ENCODE assay signal across 8 cellular contexts in genomic region chr6:37565267-37566208, GRCh38.
A peak's percentile ranks its signal among the peaks of the same experiment; 100 is the strongest.
DNase-seq lines count a peak whose midpoint lies in the region; ATAC-seq, FAIRE-seq and TF ChIP-seq lines count a peak whose summit lies in the region.

No MANE protein-coding gene starts in this region.

- no peaks in the 10 kb centered on the region for H3K79me1 ChIP-seq in H9 (ENCODE audit: insufficient read depth, low read depth, low read length, poor library complexity, severe bottlenecking)

- H2AFZ ChIP-seq in H9 (ENCODE audit: low read length) (no peak overlapping the region), endothelial cell of umbilical vein (ENCODE audit: low read depth, low read length) (peak overlapping the region; percentile 77)

- H2BK120ac ChIP-seq in H9 (ENCODE audit: low read depth, low read length, poor library complexity, severe bottlenecking) = no peak overlapping the region

- peaks cover 3% of the 10 kb centered on the region in 2 experiments; a peak in 2 of 5 replicates for H3K9me3 Mint-ChIP-seq in H9

- H2BK5ac ChIP-seq in H9 (ENCODE audit: insufficient read length, low read length) = no peak overlapping the region

- H3T11ph ChIP-seq in H9 (ENCODE audit: low read length) = no peak overlapping the region

- no peak overlapping the region for H3K9ac ChIP-seq in H9 (ENCODE audit: extremely low read depth, insufficient read length, low read length)
- H3K9ac ChIP-seq in endothelial cell of umbilical vein (replicated peaks; ENCODE audit: extremely low read depth, insufficient read depth, low read length) = no peak overlapping the region

- CTCF ChIA-PET in endothelial cell of umbilical vein (lab: Charles Lee) = interaction anchor here (0.7 to 6.6 kb wide), 48 partner anchors 10 to 1005 kb away, joined by 3 to 162 read pairs (median 4); partner anchors contain the start of genes CCDC167 and CMTR1

- no CpG with 5 or more reads among the region's 21 CpGs for WGBS in H9 (ENCODE audit: extremely low coverage, insufficient read length, low lambda C conversion rate)

- H3K79me2 ChIP-seq in H9 (ENCODE audit: insufficient read depth, low read length) (no peaks in the 10 kb centered on the region), endothelial cell of umbilical vein (ENCODE audit: control insufficient read depth, insufficient read depth, low read length) (no peaks in the 10 kb centered on the region)

- peaks cover 0 to 4% (median 0%) of the 10 kb centered on the region in 3 experiments; a peak in 1 of 7 replicates for H3K36me3 Mint-ChIP-seq in H9 (ENCODE audit: insufficient read depth in 1 of 3, low read depth in 3 of 3)

- TF ChIP-seq POLR2A in endothelial cell of umbilical vein (IDR thresholded peaks at IDR 0.05; ENCODE audit: low read depth, low read length) = no peak

- DNase-seq in H9 = peak; percentile 90
- peak; percentile 45 for DNase-seq in NCI-H774 (lab: John Stamatoyannopoulos, UW)
- peak; percentile 21 for DNase-seq in endothelial cell of umbilical vein (ENCODE audit: low read depth, low spot score)
- DNase-seq in nucleus accumbens (lab: John Stamatoyannopoulos, UW) = peak in 43 of 56 donors; percentile 18 to 70 (median 52)
- DNase-seq in HUDEP-2 (lab: John Stamatoyannopoulos, UW; ENCODE audit: unreplicated experiment in 76 of 76) = no peak
- no peak for DNase-seq in stimulated activated CD8-positive, alpha-beta memory T cell treated with anti-CD3 and anti-CD28 coated beads, Interleukin-4, amount 100 ng/mL, for 48 hours

- H3K4ac ChIP-seq in H9 (ENCODE audit: low read depth, low read length) = no peak overlapping the region

- no peak overlapping the region for H2BK20ac ChIP-seq in H9 (ENCODE audit: low read depth, low read length, poor library complexity, severe bottlenecking)

- H3K23me2 ChIP-seq in H9 (ENCODE audit: insufficient read length, low read depth, low read length, poor library complexity, severe bottlenecking) = peaks cover 10% of the 10 kb centered on the region

- peak overlapping the region in 1 of 3 experiments; percentile 58; a peak in 2 of 7 replicates for H3K27ac Mint-ChIP-seq in H9

- H3K9me1 ChIP-seq in endothelial cell of umbilical vein (replicated peaks; ENCODE audit: control insufficient read depth, extremely low read depth, insufficient read depth, low read length) = no peaks in the 10 kb centered on the region

- H4K5ac ChIP-seq in H9 (ENCODE audit: insufficient read length, low read depth, low read length) = no peak overlapping the region

- no peak overlapping the region for H3K18ac ChIP-seq in H9 (ENCODE audit: insufficient read length, low read depth, low read length)

- dilution Hi-C loops in endothelial cell of umbilical vein (cut with MboI; ENCODE audit: extremely low pct_ligation_motif_present, low sequenced_read_pairs) = no loop called here

- H2BK12ac ChIP-seq in H9 (ENCODE audit: insufficient read length, low read depth, low read length) = no peak overlapping the region

- H2BK15ac ChIP-seq in H9 (ENCODE audit: low read depth, low read length) = no peak overlapping the region

- no peaks in the 10 kb centered on the region for H3K9me3 ChIP-seq in H9 (ENCODE audit: control insufficient read depth, low read depth, low read length)
- H3K9me3 ChIP-seq in endothelial cell of umbilical vein (replicated peaks; ENCODE audit: control insufficient read depth, insufficient read depth, low read length) = no peaks in the 10 kb centered on the region

- no peaks in the 10 kb centered on the region for H3K36me3 ChIP-seq in endothelial cell of umbilical vein (ENCODE audit: control insufficient read depth in 2 of 2, extremely low read depth in 1 of 2, insufficient read depth in 2 of 2, low read length in 2 of 2)

- BruUV-seq in endothelial cell of umbilical vein (replicated peaks; lab: Mats Ljungman, UMichigan) = no TSS peak

- FAIRE-seq in endothelial cell of umbilical vein (lab: Jason Lieb, UNC) = no peak

- intact Hi-C loops in endothelial cell of umbilical vein (cut with micrococcal nuclease) = loop anchor here (1.0 to 5.0 kb wide), 5 partner anchors 27 to 240 kb away; no protein-coding TSS in a partner anchor

- H3K56ac ChIP-seq in H9 (ENCODE audit: insufficient read length, low read depth, low read length) = no peak overlapping the region

- POLR2A ChIA-PET in endothelial cell of umbilical vein (lab: Charles Lee) = no interaction called here

- peaks cover 15 to 28% of the 10 kb centered on the region in 2 experiments for H3K4me1 Mint-ChIP-seq in H9

- TF ChIP-seq CTCF in H9 (conservative IDR thresholded peaks at IDR 0.05) (peak; percentile 37; the same call in 2 of the 3 replicates), endothelial cell of umbilical vein (IDR thresholded peaks at IDR 0.05; ENCODE audit: extremely low read depth in 1 of 2, insufficient read depth in 1 of 2, low read depth in 1 of 2, low read length in 2 of 2) (no peak)

- H4K91ac ChIP-seq in H9 (ENCODE audit: insufficient read length, low read depth, low read length) = no peak overlapping the region

- H4K20me1 ChIP-seq in H9 (ENCODE audit: control insufficient read depth, insufficient read depth, insufficient read length) = no peaks in the 10 kb centered on the region
- H4K20me1 ChIP-seq in endothelial cell of umbilical vein (replicated peaks; ENCODE audit: control insufficient read depth, extremely low read depth, insufficient read depth, low read length) = no peaks in the 10 kb centered on the region

- H4K8ac ChIP-seq in H9 (replicated peaks; ENCODE audit: insufficient read length, low read depth, low read length) = no peak overlapping the region

- H3K27me3 ChIP-seq in H9 (ENCODE audit: insufficient read depth, low read length) (peaks cover 3% of the 10 kb centered on the region; the same call in 1 of the 2 replicates), endothelial cell of umbilical vein (ENCODE audit: control insufficient read depth in 2 of 2, insufficient read depth in 2 of 2, low read length in 2 of 2) (peaks cover 7 to 32% of the 10 kb centered on the region in 2 experiments)

- no peak overlapping the region for H3K14ac ChIP-seq in H9 (ENCODE audit: insufficient read depth, low read length)

- peak overlapping the region in 2 of 3 experiments; percentile 14 to 26 for H3K4me3 ChIP-seq in endothelial cell of umbilical vein (replicated peaks in 1 of 3; ENCODE audit: insufficient read depth in 1 of 3, low read depth in 1 of 3, low read length in 3 of 3)

- ATAC-seq in GM18498 (IDR thresholded peaks at IDR 0.05; ENCODE audit: unreplicated experiment) = no peak
- no peak for ATAC-seq in HG03159 (IDR thresholded peaks at IDR 0.05; ENCODE audit: unreplicated experiment)

- H3K27ac ChIP-seq in H9 (ENCODE audit: insufficient read length, low read depth, low read length) = no peak overlapping the region
- H3K27ac ChIP-seq in endothelial cell of umbilical vein (ENCODE audit: insufficient read depth, low read depth, low read length) = no peak overlapping the region

- no peak overlapping the region for H2AK5ac ChIP-seq in H9 (ENCODE audit: insufficient read length, low read length)

- peak overlapping the region; percentile 70 to 83 for H3K4me3 Mint-ChIP-seq in H9

- H3K4me1 ChIP-seq in H9 (ENCODE audit: insufficient read depth, low read length) (no peaks in the 10 kb centered on the region; the same call in 1 of the 2 replicates), endothelial cell of umbilical vein (ENCODE audit: control insufficient read depth, extremely low read depth, insufficient read depth, low read length) (no peaks in the 10 kb centered on the region)

- peaks cover 36% of the 10 kb centered on the region for H3K27me3 Mint-ChIP-seq in H9 (ENCODE audit: low read depth)

- H3K4me2 ChIP-seq in H9 (ENCODE audit: insufficient read depth, insufficient read length, low read length) (peak overlapping the region; percentile 77), endothelial cell of umbilical vein (ENCODE audit: insufficient read depth, low read length) (peak overlapping the region; percentile 71)

- H3K23ac ChIP-seq in H9 (ENCODE audit: insufficient read length, low read depth, low read length) = no peak overlapping the region

TF ChIP-seq in endothelial cell of umbilical vein, 7 proteins besides CTCF, POLR2A, EP300 and RAD21:
- peak; percentile 61 for TF ChIP-seq EZH2 (IDR thresholded peaks at IDR 0.05; ENCODE audit: borderline replicate concordance, low read depth, low read length, severe bottlenecking)
- TF ChIP-seq GATA2 (IDR thresholded peaks at IDR 0.05; ENCODE audit: insufficient read depth, insufficient read length, low read depth, low read length) = no peak

Comparison
In these comparisons a context has a peak if more than half of its experiments do, and no peak if none do; other contexts are left out.
1. DNase-seq: peak in H9 (single experiment), NCI-H774 (single experiment), endothelial cell of umbilical vein (single experiment) and nucleus accumbens (43 of 56); none in HUDEP-2 (0 of 76) and stimulated activated CD8-positive, alpha-beta memory T cell treated with anti-CD3 and anti-CD28 coated beads, Interleukin-4, amount 100 ng/mL, for 48 hours (single experiment).